In the genomic region with DNA sequence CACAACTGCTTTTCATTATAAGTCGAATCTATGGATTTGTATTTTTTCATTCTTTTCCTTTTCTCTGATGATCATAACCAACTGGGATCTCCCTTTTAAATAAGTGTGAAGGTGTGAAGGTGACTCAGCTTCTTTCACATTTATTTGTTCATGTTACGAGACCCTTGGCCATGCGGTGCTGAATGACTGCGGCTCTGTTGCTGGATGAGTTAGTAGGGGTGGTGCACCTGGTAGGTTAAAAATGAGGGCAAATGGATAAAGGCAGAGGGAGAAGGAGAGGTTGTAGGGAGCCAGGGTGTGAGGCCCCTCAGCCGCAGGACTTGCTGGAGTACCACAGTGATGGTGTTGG, we compare ENCODE assay signal across 18 cellular contexts.
"Had no signal": no experiment of that assay in that cellular context is flagged by ENCODE, and none has a peak within 500 bp of the region (broad histone marks: within the 10 kb centered on the region; RNA-seq: fewer than 3 reads in every experiment).

No MANE protein-coding gene starts in this region.

- H3K27me3 Mint-ChIP-seq: IgD-negative memory B cell had no signal

- H3K4me3 ChIP-seq: MG63, SJSA1 had no signal

- H3K27ac Mint-ChIP-seq: IgD-negative memory B cell had no signal

- H3K27ac ChIP-seq: HL-60 had no signal

- H3K36me3 Mint-ChIP-seq: IgD-negative memory B cell had no signal

- H3K9me3 Mint-ChIP-seq: IgD-negative memory B cell had no signal

- DNase-seq: KBM-7, MG63, NCI-H1092, NCI-H1105 treated with DMSO at 0.1 percent for 48 hours, NCI-H1417 treated with DMSO at 0.1 percent for 48 hours, NCI-H1694 treated with DMSO at 0.1 percent for 48 hours, NCI-H1930, NCI-H2081, NCI-H2107, NCI-H2227 treated with DMSO at 0.1 percent for 48 hours, NCI-H526 treated with DMSO at 0.1 percent for 48 hours, NCI-H748 treated with DMSO at 0.1 percent for 48 hours, Right ventricle myocardium superior, RPMI8226, SIG-M5 had no signal

- H3K27me3 ChIP-seq: MG63, SJSA1 had no signal

- H3K36me3 ChIP-seq: SJSA1 had no signal

- H3K9me3 ChIP-seq: MG63, SJSA1 had no signal
